Comparison of ENCODE assay signal across 8 cellular contexts in genomic region chr7:107045195-107045960, GRCh38. TPM values are rescaled to one million over a fixed set of nuclear protein-coding genes. Genes with fewer than 3 reads are reported as not detected.
DNase-seq lines count a peak whose midpoint lies in the region; ATAC-seq and TF ChIP-seq lines count a peak whose summit lies in the region.

No MANE protein-coding gene starts in this region.

- H3F3A ChIP-seq in smooth muscle cell (ENCODE audit: low read depth), result peaks cover 5% of the 10 kb centered on the region

- H3K36me3 ChIP-seq in iPS-18a (ENCODE audit: control insufficient read depth, low read depth, low read length) (no peaks in the 10 kb centered on the region), smooth muscle cell (ENCODE audit: low read depth) (no peaks in the 10 kb centered on the region)

- H3K9me3 ChIP-seq in iPS-18a (ENCODE audit: control insufficient read depth, low read depth, low read length) (no peaks in the 10 kb centered on the region), smooth muscle cell (replicated peaks; ENCODE audit: low read depth) (no peaks in the 10 kb centered on the region)

- H3K4me3 ChIP-seq in iPS-18a (ENCODE audit: low read length) (peak overlapping the region; percentile 73), smooth muscle cell (peak overlapping the region; percentile 54)

- no peaks in the 10 kb centered on the region for H3K36me3 Mint-ChIP-seq in activated T-helper 2 cell treated with anti-CD3 and anti-CD28 coated beads, Interferon-gamma antibody, Interleukin-2, Interleukin-4, amounts not matched to agents 10 μg/mL and 5 μg/mL and 100 μg/mL, durations not matched to agents 14 hours and 24 hours and 36 hours (ENCODE audit: low read depth)

- H3K4me1 ChIP-seq in iPS-18a (ENCODE audit: control insufficient read depth, low read depth, low read length), result peaks cover 26% of the 10 kb centered on the region
- H3K4me1 ChIP-seq in smooth muscle cell (ENCODE audit: low read depth), result no peaks in the 10 kb centered on the region

- H3K27me3 ChIP-seq in iPS-18a (ENCODE audit: control insufficient read depth, insufficient read depth, low read length) (peaks cover 13% of the 10 kb centered on the region), smooth muscle cell (ENCODE audit: low read depth) (no peaks in the 10 kb centered on the region)

- H3K27me3 Mint-ChIP-seq in activated T-helper 2 cell treated with anti-CD3 and anti-CD28 coated beads, Interferon-gamma antibody, Interleukin-2, Interleukin-4, amounts not matched to agents 10 μg/mL and 5 μg/mL and 100 μg/mL, durations not matched to agents 14 hours and 24 hours and 36 hours (ENCODE audit: low read depth), result peaks cover 64% of the 10 kb centered on the region

- intact Hi-C loops in activated T-helper 2 cell treated with anti-CD3 and anti-CD28 coated beads, Interferon-gamma antibody, Interleukin-2, Interleukin-4, amounts not matched to agents 10 μg/mL and 5 μg/mL and 100 μg/mL, durations not matched to agents 14 hours and 24 hours and 36 hours (cut with micrococcal nuclease), result loop anchor here (10.0 kb wide), 1 partner anchor 251 kb away; no protein-coding TSS in a partner anchor
- intact Hi-C loops in posterior vena cava (cut with DNase I), result no loop called here

- H3K9me3 Mint-ChIP-seq in activated T-helper 2 cell treated with anti-CD3 and anti-CD28 coated beads, Interferon-gamma antibody, Interleukin-2, Interleukin-4, amounts not matched to agents 10 μg/mL and 5 μg/mL and 100 μg/mL, durations not matched to agents 14 hours and 24 hours and 36 hours, result no peaks in the 10 kb centered on the region

- H3K9ac ChIP-seq in iPS-18a (ENCODE audit: low read length) (peak overlapping the region; percentile 8), smooth muscle cell (ENCODE audit: low read depth) (peak overlapping the region; percentile 6)

- no peak for TF ChIP-seq CTCF in smooth muscle cell (IDR thresholded peaks at IDR 0.05; ENCODE audit: borderline replicate concordance, insufficient read depth, poor library complexity, severe bottlenecking)

- peak overlapping the region; percentile 78 for H2AFZ ChIP-seq in smooth muscle cell (ENCODE audit: low read depth)

- H3K27ac Mint-ChIP-seq in activated T-helper 2 cell treated with anti-CD3 and anti-CD28 coated beads, Interferon-gamma antibody, Interleukin-2, Interleukin-4, amounts not matched to agents 10 μg/mL and 5 μg/mL and 100 μg/mL, durations not matched to agents 14 hours and 24 hours and 36 hours, result peak overlapping the region; percentile 51

- ATAC-seq in HG03159 (IDR thresholded peaks at IDR 0.05; ENCODE audit: unreplicated experiment), result peak; percentile 7

- peak overlapping the region; percentile 86 for H3K4me3 Mint-ChIP-seq in activated T-helper 2 cell treated with anti-CD3 and anti-CD28 coated beads, Interferon-gamma antibody, Interleukin-2, Interleukin-4, amounts not matched to agents 10 μg/mL and 5 μg/mL and 100 μg/mL, durations not matched to agents 14 hours and 24 hours and 36 hours (ENCODE audit: low read depth)

- H3K4me2 ChIP-seq in smooth muscle cell, result peak overlapping the region; percentile 87

- WGBS in smooth muscle cell (ENCODE audit: low lambda C conversion rate), result 6% methylated on average over 17 of the region's 29 CpGs

- H3K27ac ChIP-seq in iPS-18a (ENCODE audit: low read length), result no peak overlapping the region
- H3K27ac ChIP-seq in smooth muscle cell (ENCODE audit: low read depth), result no peak overlapping the region

- no peaks in the 10 kb centered on the region for H4K20me1 ChIP-seq in smooth muscle cell (ENCODE audit: low read depth)

- peak; percentile 7 for DNase-seq in Ammon's horn (ENCODE audit: low spot score)
- DNase-seq in activated T-helper 2 cell treated with anti-CD3 and anti-CD28 coated beads, Interferon-gamma antibody, Interleukin-2, Interleukin-4, amounts not matched to agents 10 μg/mL and 5 μg/mL and 100 μg/mL, durations not matched to agents 14 hours and 24 hours and 36 hours (ENCODE audit: low spot score), result no peak
- no peak for DNase-seq in smooth muscle cell (lab: John Stamatoyannopoulos, UW; ENCODE audit: unreplicated experiment)
- DNase-seq in RPMI8226, result no peak
- DNase-seq in CD1c-positive myeloid dendritic cell (ENCODE audit: extremely low spot score), result no peak
- no peak for DNase-seq in posterior vena cava (ENCODE audit: low spot score)

- H3K4me1 Mint-ChIP-seq in activated T-helper 2 cell treated with anti-CD3 and anti-CD28 coated beads, Interferon-gamma antibody, Interleukin-2, Interleukin-4, amounts not matched to agents 10 μg/mL and 5 μg/mL and 100 μg/mL, durations not matched to agents 14 hours and 24 hours and 36 hours (ENCODE audit: low read depth), result peaks cover 10% of the 10 kb centered on the region

- no peaks in the 10 kb centered on the region for H3K79me2 ChIP-seq in smooth muscle cell (ENCODE audit: low read depth)

RNA-seq across cellular contexts. Expression of gene PRKAR2B, which starts 0.9 kb away (rescaled TPM):
- total RNA-seq in activated T-helper 2 cell treated with anti-CD3 and anti-CD28 coated beads, Interferon-gamma antibody, Interleukin-2, Interleukin-4, amounts not matched to agents 10 μg/mL and 5 μg/mL and 100 μg/mL, durations not matched to agents 14 hours and 24 hours and 36 hours, result 0.14 and 0.37 TPM in 2 replicates
- total RNA-seq in smooth muscle cell, result 3.5 and 4.4 TPM in 2 replicates
- 3.4 and 6.1 TPM in 2 replicates for polyA plus RNA-seq in smooth muscle cell
- 1 to 10 TPM; 4.7 to 5.8 TPM for total RNA-seq in posterior vena cava
